Comparison of ENCODE assay signal across 23 cellular contexts in genomic region chr5:89951876-89952275, GRCh38.
"Had no signal": no experiment of that assay in that cellular context is flagged by ENCODE, and none has a peak within 500 bp of the region (broad histone marks: within the 10 kb centered on the region; RNA-seq: fewer than 3 reads in every experiment).

No MANE protein-coding gene starts in this region.

- H3K4me1 ChIP-seq: colonic mucosa, esophagus squamous epithelium, foreskin keratinocyte had no signal

- H3K27ac ChIP-seq: colonic mucosa, coronary artery, dorsolateral prefrontal cortex, epithelial cell of prostate, esophagus muscularis mucosa, esophagus squamous epithelium, foreskin keratinocyte, gastrocnemius medialis, gastroesophageal sphincter, heart left ventricle, heart right ventricle had no signal

- H3K4me3 ChIP-seq: colonic mucosa, coronary artery, dorsolateral prefrontal cortex, esophagus muscularis mucosa, esophagus squamous epithelium, gastrocnemius medialis, gastroesophageal sphincter, heart left ventricle, heart right ventricle had no signal

- H3K36me3 ChIP-seq: colonic mucosa, esophagus muscularis mucosa, esophagus squamous epithelium, gastrocnemius medialis, gastroesophageal sphincter, heart left ventricle, heart right ventricle had no signal

- DNase-seq: colonic mucosa; cortex of kidney; dermis blood vessel endothelial cell; dorsolateral prefrontal cortex; effector CD4-positive, alpha-beta T cell; effector CD8-positive, alpha-beta T cell; effector memory CD4-positive, alpha-beta T cell; effector memory CD8-positive, alpha-beta T cell; endodermal cell; erythroblast; esophagus squamous epithelium; foreskin fibroblast; foreskin keratinocyte; foreskin melanocyte; gastrocnemius medialis; glutamatergic neuron; head of caudate nucleus; heart left ventricle; heart right ventricle had no signal

- H3K9me3 ChIP-seq: colonic mucosa, esophagus muscularis mucosa, esophagus squamous epithelium, gastrocnemius medialis, gastroesophageal sphincter, heart right ventricle had no signal

- H3K27me3 ChIP-seq: colonic mucosa, dorsolateral prefrontal cortex, esophagus muscularis mucosa, esophagus squamous epithelium, gastrocnemius medialis, gastroesophageal sphincter, heart left ventricle, heart right ventricle had no signal
